Comparison of ENCODE assay signal across 8 cellular contexts in the genomic region with DNA sequence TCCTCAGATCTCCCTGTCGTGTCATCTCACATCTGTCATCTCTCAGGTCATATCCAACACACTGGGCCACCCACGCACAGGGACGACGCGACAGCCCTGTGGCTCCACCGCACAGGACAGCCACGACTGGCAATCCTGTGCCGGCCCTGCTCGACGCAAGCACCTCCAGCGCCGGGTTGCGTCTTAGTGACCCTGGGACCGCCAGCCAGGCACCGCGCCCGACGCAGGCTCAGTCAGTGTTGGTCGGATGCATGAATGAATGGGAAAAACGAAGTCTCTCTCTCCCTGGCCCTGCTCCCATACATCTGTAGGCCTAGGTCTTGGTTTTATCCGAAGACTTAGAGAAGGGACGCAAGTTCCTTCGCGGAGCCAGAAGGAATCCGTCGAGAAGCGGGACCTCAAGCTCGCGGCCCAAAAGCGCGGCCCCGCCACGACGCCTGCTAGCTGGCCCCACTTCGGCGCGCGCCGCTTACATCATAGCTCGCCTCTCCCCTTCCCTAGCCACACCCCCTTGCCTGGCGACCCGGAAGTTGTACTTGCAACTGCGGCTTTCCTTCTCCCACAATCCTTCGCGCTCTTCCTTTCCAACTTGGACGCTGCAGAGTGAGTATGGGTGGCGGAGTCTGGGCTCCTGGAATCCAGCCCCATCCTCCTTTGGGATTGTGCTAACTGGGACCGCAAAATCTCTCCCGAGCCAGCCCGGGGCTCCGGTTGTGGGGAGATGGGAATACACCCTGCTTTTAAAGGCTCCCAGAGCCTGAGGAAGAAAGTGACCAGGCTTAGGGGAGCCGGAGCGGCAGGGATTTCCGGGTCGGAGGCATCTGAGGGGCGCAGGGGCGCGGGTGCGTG. TPM values are rescaled to one million over a fixed set of nuclear protein-coding genes. Genes with fewer than 3 reads are reported as not detected.
A peak's percentile ranks its signal among the peaks of the same experiment; 100 is the strongest.
DNase-seq lines count a peak whose midpoint lies in the region; ATAC-seq and TF ChIP-seq lines count a peak whose summit lies in the region.

A gene (plus strand): TSS at position 577 of the 849 bp plus-strand sequence. CDS start 413 bp downstream, outside the sequence.

- peak; percentile 97 for DNase-seq in AG10803 (ENCODE audit: low read depth)
- peak; percentile 97 for DNase-seq in NCI-H460 (ENCODE audit: extremely low read depth, low read depth)
- peak; percentile 94 for DNase-seq in activated CD4-positive, CD25-positive, alpha-beta regulatory T cell treated with anti-CD3 and anti-CD28 coated beads, Interleukin-2, amount 50 U/mL, for 72 hours
- peak; percentile 71 to 92 for DNase-seq in cerebellar nuclear complex (lab: John Stamatoyannopoulos, UW)
- peak; percentile 98 for DNase-seq in islet precursor cell
- DNase-seq in stimulated activated CD4-positive, alpha-beta T cell treated with anti-CD3 and anti-CD28 coated beads, Interleukin-12 subunit alpha, Interleukin-12 subunit beta, amount 100 ng/mL, for 48 hours (ENCODE audit: low read depth in 2 of 3, low spot score in 1 of 3): peak; percentile 93 to 97 (median 95)

- peak; percentile 98 for ATAC-seq in GM19043 (IDR thresholded peaks at IDR 0.05; ENCODE audit: low read depth, unreplicated experiment)
- peak; percentile 98 for ATAC-seq in HG03378 (IDR thresholded peaks at IDR 0.05; ENCODE audit: unreplicated experiment)

- H3K4me3 ChIP-seq in AG10803 (ENCODE audit: low read length): peak within 1 kb of the TSS; percentile 99

- TF ChIP-seq CTCF in AG10803 (conservative IDR thresholded peaks at IDR 0.05; ENCODE audit: low read length): no peak

RNA-seq across cellular contexts. Expression of the gene that starts here (rescaled TPM):
- 2,918 and 3,119 TPM in 2 replicates for total RNA-seq in NCI-H460 (2014; rRNA removed; shearing (Covaris generic))
- 348 and 369 TPM in 2 replicates for polyA plus RNA-seq in NCI-H460 (2014; cell fraction: nucleus; rRNA removed)

Comparison
In these comparisons a context has a peak if more than half of its experiments do, and no peak if none do; other contexts are left out.
1. Peak in every context shown above with its lines: DNase-seq, ATAC-seq and H3K4me3 ChIP-seq.